ENCODE assay signal across 18 cellular contexts in genomic region chr10:93995598-93996271, GRCh38. TPM values are rescaled to one million over a fixed set of nuclear protein-coding genes. Genes with fewer than 3 reads are reported as not detected.
A peak's percentile ranks its signal among the peaks of the same experiment; 100 is the strongest.
DNase-seq lines count a peak whose midpoint lies in the region; ATAC-seq and TF ChIP-seq lines count a peak whose summit lies in the region.
"Had no signal": no experiment of that assay in that cellular context is flagged by ENCODE, and none has a peak within 500 bp of the region (broad histone marks: within the 10 kb centered on the region; RNA-seq: fewer than 3 reads in every experiment).

No MANE protein-coding gene starts in this region.

- H3K27ac ChIP-seq in colonic mucosa: no peak overlapping the region
- H3K27ac ChIP-seq in naive thymus-derived CD4-positive, alpha-beta T cell (ENCODE audit: low read depth, low read length): no peak overlapping the region
- H3K27ac ChIP-seq: BLaER1, foreskin keratinocyte had no signal

- BruUV-seq in Caco-2 (replicated peaks; lab: Mats Ljungman, UMichigan): no TSS peak

- H3K27me3 Mint-ChIP-seq in Caco-2 (ENCODE audit: insufficient read depth, unreplicated experiment) (no peaks in the 10 kb centered on the region), neural crest cell (ENCODE audit: low read depth) (peaks cover 24% of the 10 kb centered on the region)
- H3K27me3 Mint-ChIP-seq in naive thymus-derived CD4-positive, alpha-beta T cell: peaks cover 56 to 78% (median 70%) of the 10 kb centered on the region in 5 donors

- H3K4me1 Mint-ChIP-seq in Caco-2 (ENCODE audit: low read depth, unreplicated experiment) (peaks cover 67% of the 10 kb centered on the region), neural crest cell (peaks cover 53% of the 10 kb centered on the region)
- peaks cover 0 to 12% (median 6%) of the 10 kb centered on the region in 7 donors for H3K4me1 Mint-ChIP-seq in naive thymus-derived CD4-positive, alpha-beta T cell
- H3K4me1 Mint-ChIP-seq: activated naive CD8-positive, alpha-beta T cell treated with anti-CD3 and anti-CD28 coated beads, Interleukin-2, amount 10 ng/mL, durations not matched to agents 7 days and 5 days had no signal

- no peak for ATAC-seq in naive thymus-derived CD4-positive, alpha-beta T cell
- ATAC-seq: foreskin keratinocyte had no signal

- POLR2A ChIA-PET in Caco-2 (lab: Charles Lee): no interaction called here
- POLR2A ChIA-PET in naive thymus-derived CD4-positive, alpha-beta T cell (lab: Charles Lee): no interaction called here

- H3K4me3 ChIP-seq in Caco-2 (ENCODE audit: low read depth, low read length) (no peak overlapping the region), colonic mucosa (peak overlapping the region; percentile 15)
- no peak overlapping the region for H3K4me3 ChIP-seq in naive thymus-derived CD4-positive, alpha-beta T cell (ENCODE audit: low read length)
- H3K4me3 ChIP-seq: BLaER1 had no signal

- no peak for DNase-seq in Caco-2
- peak; percentile 96 for DNase-seq in M059J (ENCODE audit: low read depth)
- peak; percentile 51 for DNase-seq in colonic mucosa
- no peak for DNase-seq in neural crest cell (ENCODE audit: low read depth, low spot score)
- DNase-seq in effector CD8-positive, alpha-beta T cell (lab: John Stamatoyannopoulos, UW): no peak
- DNase-seq in GF-D8 (lab: John Stamatoyannopoulos, UW): no peak
- DNase-seq in naive thymus-derived CD4-positive, alpha-beta T cell: no peak
- no peak for DNase-seq in GM20000 (ENCODE audit: low spot score)
- DNase-seq: activated naive CD8-positive, alpha-beta T cell treated with anti-CD3 and anti-CD28 coated beads, Interleukin-2, amount 10 ng/mL, durations not matched to agents 7 days and 5 days; activated T-cell treated with anti-CD3 and anti-CD28 coated beads for 4 hours; dermis blood vessel endothelial cell; foreskin keratinocyte; immature natural killer cell; NCI-H2081 treated with DMSO at 0.1 percent for 48 hours; NK-92 treated with Interleukin-12 subunit alpha and Interleukin-12 subunit beta, amount 100 ng/mL, for 24 hours; stimulated activated CD4-positive, alpha-beta T cell treated with anti-CD3 and anti-CD28 coated beads, Interleukin-2, amount 100 ng/mL, for 48 hours; SW 1271 had no signal

- H3K4me1 ChIP-seq in Caco-2 (peaks cover 66% of the 10 kb centered on the region), colonic mucosa (no peaks in the 10 kb centered on the region)
- no peaks in the 10 kb centered on the region for H3K4me1 ChIP-seq in naive thymus-derived CD4-positive, alpha-beta T cell (ENCODE audit: control insufficient read depth in 2 of 2, insufficient read depth in 2 of 2, low read length in 2 of 2)
- H3K4me1 ChIP-seq: BLaER1, foreskin keratinocyte had no signal

- H3K9me3 Mint-ChIP-seq in Caco-2 (ENCODE audit: unreplicated experiment) (no peaks in the 10 kb centered on the region), neural crest cell (no peaks in the 10 kb centered on the region)
- H3K9me3 Mint-ChIP-seq in naive thymus-derived CD4-positive, alpha-beta T cell: peaks cover 0 to 5% (median 0%) of the 10 kb centered on the region in 11 donors
- H3K9me3 Mint-ChIP-seq: activated naive CD8-positive, alpha-beta T cell treated with anti-CD3 and anti-CD28 coated beads, Interleukin-2, amount 10 ng/mL, durations not matched to agents 7 days and 5 days had no signal

- H3K36me3 Mint-ChIP-seq in Caco-2 (ENCODE audit: insufficient read depth, unreplicated experiment): peaks cover 7% of the 10 kb centered on the region
- peaks cover 4% of the 10 kb centered on the region for H3K36me3 Mint-ChIP-seq in neural crest cell (ENCODE audit: low read depth)
- peaks cover 0 to 5% (median 0%) of the 10 kb centered on the region in 5 donors for H3K36me3 Mint-ChIP-seq in naive thymus-derived CD4-positive, alpha-beta T cell
- H3K36me3 Mint-ChIP-seq: activated naive CD8-positive, alpha-beta T cell treated with anti-CD3 and anti-CD28 coated beads, Interleukin-2, amount 10 ng/mL, durations not matched to agents 7 days and 5 days had no signal

- CTCF ChIA-PET in Caco-2 (lab: Charles Lee): no interaction called here
- CTCF ChIA-PET in naive thymus-derived CD4-positive, alpha-beta T cell (lab: Charles Lee): no interaction called here

- H3K4me3 Mint-ChIP-seq in Caco-2 (ENCODE audit: unreplicated experiment): peak overlapping the region; percentile 70
- peak overlapping the region; percentile 86 for H3K4me3 Mint-ChIP-seq in neural crest cell
- no peak overlapping the region for H3K4me3 Mint-ChIP-seq in naive thymus-derived CD4-positive, alpha-beta T cell
- H3K4me3 Mint-ChIP-seq: activated naive CD8-positive, alpha-beta T cell treated with anti-CD3 and anti-CD28 coated beads, Interleukin-2, amount 10 ng/mL, durations not matched to agents 7 days and 5 days had no signal

- TF ChIP-seq CTCF in Caco-2 (IDR thresholded peaks at IDR 0.05; ENCODE audit: insufficient read depth in 1 of 2, low read depth in 1 of 2, low read length in 1 of 2, severe bottlenecking in 1 of 2, unreplicated experiment in 1 of 2) (no peak), colonic mucosa (IDR thresholded peaks at IDR 0.05) (no peak), neural crest cell (conservative IDR thresholded peaks at IDR 0.05) (no peak), GM20000 (IDR thresholded peaks at IDR 0.05; ENCODE audit: extremely low read depth, missing control alignments) (no peak)

- H3K27ac Mint-ChIP-seq in Caco-2 (ENCODE audit: unreplicated experiment) (no peak overlapping the region), neural crest cell (ENCODE audit: unreplicated experiment) (no peak overlapping the region)
- H3K27ac Mint-ChIP-seq in naive thymus-derived CD4-positive, alpha-beta T cell: no peak overlapping the region
- H3K27ac Mint-ChIP-seq: activated naive CD8-positive, alpha-beta T cell treated with anti-CD3 and anti-CD28 coated beads, Interleukin-2, amount 10 ng/mL, durations not matched to agents 7 days and 5 days; immature natural killer cell had no signal

- intact Hi-C loops in Caco-2 (cut with micrococcal nuclease; ENCODE audit: unreplicated experiment): no loop called here
- intact Hi-C loops in colonic mucosa (cut with DNase I): no loop called here
- intact Hi-C loops in naive thymus-derived CD4-positive, alpha-beta T cell (cut with micrococcal nuclease): no loop called here

- H3K9me3 ChIP-seq in Caco-2 (no peaks in the 10 kb centered on the region), colonic mucosa (no peaks in the 10 kb centered on the region)
- H3K9me3 ChIP-seq in naive thymus-derived CD4-positive, alpha-beta T cell (ENCODE audit: control insufficient read depth in 2 of 3, low read length in 3 of 3): no peaks in the 10 kb centered on the region

- H3K9ac ChIP-seq in colonic mucosa (ENCODE audit: low read depth in 2 of 2, low read length in 2 of 2): peak overlapping the region in 1 of 2 donors; percentile 84
- H3K9ac ChIP-seq: BLaER1 had no signal

- H3K27me3 ChIP-seq in Caco-2 (replicated peaks; ENCODE audit: control insufficient read depth, insufficient read depth, low read length) (no peaks in the 10 kb centered on the region), colonic mucosa (no peaks in the 10 kb centered on the region)
- H3K27me3 ChIP-seq in naive thymus-derived CD4-positive, alpha-beta T cell (ENCODE audit: control insufficient read depth in 2 of 2, insufficient read depth in 2 of 2, low read length in 2 of 2): peaks cover 0 to 11% of the 10 kb centered on the region in 2 donors
- H3K27me3 ChIP-seq: BLaER1 had no signal

- H3K36me3 ChIP-seq in Caco-2 (ENCODE audit: control insufficient read depth, insufficient read depth, low read length): no peaks in the 10 kb centered on the region; the same call in 1 of the 2 replicates
- H3K36me3 ChIP-seq in colonic mucosa: no peaks in the 10 kb centered on the region
- no peaks in the 10 kb centered on the region for H3K36me3 ChIP-seq in naive thymus-derived CD4-positive, alpha-beta T cell (ENCODE audit: control insufficient read depth in 2 of 3, insufficient read depth in 3 of 3, low read length in 3 of 3)
- H3K36me3 ChIP-seq: BLaER1 had no signal

RNA-seq across cellular contexts. Expression of gene PLCE1, which starts 2.0 kb away (rescaled TPM):
- 10.7 and 12.8 TPM in 2 replicates for total RNA-seq in Caco-2 (2022)
- 2.3 and 3.4 TPM in 2 replicates for total RNA-seq in M059J (2014; rRNA removed; shearing (Covaris generic))
- 10 to 100 TPM; 42.4 to 45.5 TPM for total RNA-seq in colonic mucosa
- 5.7 and 6.1 TPM in 2 replicates for total RNA-seq in neural crest cell
- under 1 TPM in 2 of 5 experiments, not detected in 3; 0.03 to 0.05 TPM for total RNA-seq in naive thymus-derived CD4-positive, alpha-beta T cell
- under 1 TPM; 0.22 to 0.30 TPM for polyA plus RNA-seq in naive thymus-derived CD4-positive, alpha-beta T cell
- total RNA-seq: activated naive CD8-positive, alpha-beta T cell treated with anti-CD3 and anti-CD28 coated beads, Interleukin-2, amount 10 ng/mL, durations not matched to agents 7 days and 5 days had no signal

Comparison
In these comparisons a context has a peak if more than half of its experiments do, and no peak if none do; other contexts are left out.
1. DNase-seq: peak in M059J (single experiment) and colonic mucosa (single experiment); none in Caco-2 (0 of 2), neural crest cell (single experiment), effector CD8-positive, alpha-beta T cell (single experiment), GF-D8 (single experiment), naive thymus-derived CD4-positive, alpha-beta T cell (0 of 9) and GM20000 (single experiment).
2. H3K4me3 Mint-ChIP-seq: peak in Caco-2 (single experiment) and neural crest cell (single experiment); none in naive thymus-derived CD4-positive, alpha-beta T cell (0 of 10).